In genomic region chr9:137028281-137029057, GRCh38 we compare ENCODE assay signal across 8 cellular contexts. TPM values are rescaled to one million over a fixed set of nuclear protein-coding genes. Genes with fewer than 3 reads are reported as not detected.
DNase-seq lines count a peak whose midpoint lies in the region; ATAC-seq and TF ChIP-seq lines count a peak whose summit lies in the region.

No MANE protein-coding gene starts in this region.

- TF ChIP-seq CTCF in GM06990 (IDR thresholded peaks at IDR 0.05; ENCODE audit: insufficient read depth, low read length, poor library complexity, severe bottlenecking), result peak; percentile 65

- no peaks in the 10 kb centered on the region for H3K27me3 Mint-ChIP-seq in activated T-cell treated with anti-CD3 and anti-CD28 coated beads, Interleukin-2, amount 50 U/mL, for 4 hours (ENCODE audit: low read depth)
- H3K27me3 Mint-ChIP-seq in naive thymus-derived CD4-positive, alpha-beta T cell, result peaks cover 0 to 11% (median 0%) of the 10 kb centered on the region in 5 donors

- H3K36me3 Mint-ChIP-seq in activated T-cell treated with anti-CD3 and anti-CD28 coated beads, Interleukin-2, amount 50 U/mL, for 4 hours (ENCODE audit: insufficient read depth), result no peaks in the 10 kb centered on the region
- no peaks in the 10 kb centered on the region for H3K36me3 Mint-ChIP-seq in naive thymus-derived CD4-positive, alpha-beta T cell

- peak; percentile 70 for DNase-seq in GM06990 (ENCODE audit: extremely low read depth, insufficient read length)
- peak; percentile 68 for DNase-seq in NOMO-1 treated with dmso at 0.1 percent for 144 hours (lab: John Stamatoyannopoulos, UW; ENCODE audit: unreplicated experiment)
- DNase-seq in activated T-cell treated with anti-CD3 and anti-CD28 coated beads, Interleukin-2, amount 50 U/mL, for 4 hours, result peak; percentile 56
- peak; percentile 21 for DNase-seq in fibroblast of gingiva (ENCODE audit: low read depth)
- DNase-seq in naive thymus-derived CD4-positive, alpha-beta T cell, result peak; percentile 31 to 86 (median 58)
- DNase-seq in foreskin melanocyte, result no peak

- peak overlapping the region; percentile 55 for H3K4me3 ChIP-seq in GM06990 (replicated peaks; ENCODE audit: low read depth, low read length)
- peak overlapping the region; percentile 69 for H3K4me3 ChIP-seq in naive thymus-derived CD4-positive, alpha-beta T cell (ENCODE audit: low read length)
- peak overlapping the region; percentile 71 to 77 for H3K4me3 ChIP-seq in stomach smooth muscle (ENCODE audit: low read length in 2 of 2)

- H3K36me3 ChIP-seq in GM06990 (ENCODE audit: control insufficient read depth, insufficient read depth, low read length), result no peaks in the 10 kb centered on the region
- H3K36me3 ChIP-seq in naive thymus-derived CD4-positive, alpha-beta T cell (ENCODE audit: control insufficient read depth in 2 of 3, insufficient read depth in 3 of 3, low read length in 3 of 3), result no peaks in the 10 kb centered on the region
- no peaks in the 10 kb centered on the region for H3K36me3 ChIP-seq in stomach smooth muscle (ENCODE audit: control insufficient read depth in 2 of 2, insufficient read depth in 2 of 2, low read length in 2 of 2)

- peak overlapping the region; percentile 51 for H3K27ac ChIP-seq in naive thymus-derived CD4-positive, alpha-beta T cell (ENCODE audit: low read depth, low read length)
- no peak overlapping the region for H3K27ac ChIP-seq in stomach smooth muscle (ENCODE audit: low read length)

- H3K9me3 Mint-ChIP-seq in activated T-cell treated with anti-CD3 and anti-CD28 coated beads, Interleukin-2, amount 50 U/mL, for 4 hours, result no peaks in the 10 kb centered on the region
- H3K9me3 Mint-ChIP-seq in naive thymus-derived CD4-positive, alpha-beta T cell, result no peaks in the 10 kb centered on the region

- H3K27ac Mint-ChIP-seq in naive thymus-derived CD4-positive, alpha-beta T cell, result peak overlapping the region in 1 of 9 donors; percentile 42

- CTCF ChIA-PET in naive thymus-derived CD4-positive, alpha-beta T cell (lab: Charles Lee), result interaction anchor here (0.6 to 1.7 kb wide), 17 partner anchors 11 to 590 kb away, joined by 3 to 9 read pairs (median 4); partner anchors contain the start of genes CLIC3, MAN1B1 and PAXX

- H3K4me1 ChIP-seq in naive thymus-derived CD4-positive, alpha-beta T cell (ENCODE audit: control insufficient read depth in 2 of 2, insufficient read depth in 2 of 2, low read length in 2 of 2), result peaks cover 49 to 56% of the 10 kb centered on the region in 2 donors
- peaks cover 33% of the 10 kb centered on the region for H3K4me1 ChIP-seq in stomach smooth muscle (ENCODE audit: control insufficient read depth, insufficient read depth, low read length)

- H3K4me3 Mint-ChIP-seq in activated T-cell treated with anti-CD3 and anti-CD28 coated beads, Interleukin-2, amount 50 U/mL, for 4 hours, result peak overlapping the region; percentile 77
- H3K4me3 Mint-ChIP-seq in naive thymus-derived CD4-positive, alpha-beta T cell, result peak overlapping the region; percentile 71 to 85 (median 79)

- H3K27me3 ChIP-seq in GM06990 (replicated peaks; ENCODE audit: control insufficient read depth, insufficient read depth, low read length) (no peaks in the 10 kb centered on the region; the same call in 1 of the 2 replicates), stomach smooth muscle (ENCODE audit: control insufficient read depth in 1 of 2, insufficient read depth in 2 of 2, low read length in 2 of 2) (no peaks in the 10 kb centered on the region)
- no peaks in the 10 kb centered on the region for H3K27me3 ChIP-seq in naive thymus-derived CD4-positive, alpha-beta T cell (ENCODE audit: control insufficient read depth in 2 of 2, insufficient read depth in 2 of 2, low read length in 2 of 2)

- H3K9me3 ChIP-seq in naive thymus-derived CD4-positive, alpha-beta T cell (ENCODE audit: control insufficient read depth in 2 of 3, low read length in 3 of 3), result no peaks in the 10 kb centered on the region
- no peaks in the 10 kb centered on the region for H3K9me3 ChIP-seq in stomach smooth muscle (ENCODE audit: control insufficient read depth in 2 of 2, low read length in 2 of 2)

- intact Hi-C loops in naive thymus-derived CD4-positive, alpha-beta T cell (cut with micrococcal nuclease), result loop anchor here (1.0 to 2.0 kb wide), 3 partner anchors 36 to 208 kb away; partner anchors contain the start of genes PAXX (in 1 of the 2) and SAPCD2 (in 1 of the 2)

- H3K4me1 Mint-ChIP-seq in activated T-cell treated with anti-CD3 and anti-CD28 coated beads, Interleukin-2, amount 50 U/mL, for 4 hours (ENCODE audit: low read depth), result peaks cover 43% of the 10 kb centered on the region
- H3K4me1 Mint-ChIP-seq in naive thymus-derived CD4-positive, alpha-beta T cell, result peaks cover 13 to 36% (median 32%) of the 10 kb centered on the region in 7 donors

- peak overlapping the region; percentile 13 to 64 for H3K9ac ChIP-seq in stomach smooth muscle (ENCODE audit: low read length in 2 of 2)

- POLR2A ChIA-PET in naive thymus-derived CD4-positive, alpha-beta T cell (lab: Charles Lee), result no interaction called here

- ATAC-seq in HG03159 (IDR thresholded peaks at IDR 0.05; ENCODE audit: unreplicated experiment), result peak; percentile 53
- ATAC-seq in activated T-cell treated with anti-CD3 and anti-CD28 coated beads, Interleukin-2, amount 50 U/mL, for 4 hours, result peak; percentile 73 to 78
- ATAC-seq in naive thymus-derived CD4-positive, alpha-beta T cell, result peak; percentile 73

RNA-seq across cellular contexts. Expression of gene ABCA2, which starts 0.4 kb away (rescaled TPM):
- 10 to 100 TPM in 2 of 3 donors, 1 to 10 TPM in 1; 9.1 to 15.3 (median 14.3) TPM for total RNA-seq in activated T-cell treated with anti-CD3 and anti-CD28 coated beads, Interleukin-2, amount 50 U/mL, for 4 hours
- total RNA-seq in naive thymus-derived CD4-positive, alpha-beta T cell, result 100 to 1,000 TPM in 1 of 5 experiments, 10 to 100 TPM in 4; 18.4 to 112 (median 26.7) TPM
- 1 to 10 TPM; 1.8 to 2.5 TPM for polyA plus RNA-seq in naive thymus-derived CD4-positive, alpha-beta T cell

RNA-seq across cellular contexts. Expression of gene FUT7, which starts 3.4 kb away (rescaled TPM):
- total RNA-seq in activated T-cell treated with anti-CD3 and anti-CD28 coated beads, Interleukin-2, amount 50 U/mL, for 4 hours, result 1 to 10 TPM in 1 of 3 donors, under 1 TPM in 2; 0.74 to 2.4 (median 0.81) TPM
- 1 to 10 TPM in 1 of 5 experiments, under 1 TPM in 3, not detected in 1; 0.27 to 4.6 (median 0.50) TPM for total RNA-seq in naive thymus-derived CD4-positive, alpha-beta T cell
- polyA plus RNA-seq in naive thymus-derived CD4-positive, alpha-beta T cell, result under 1 TPM; 0.06 to 0.25 TPM

RNA-seq across cellular contexts. Expression of gene NPDC1, which starts 17.5 kb away (rescaled TPM):
- 10 to 100 TPM; 15.1 to 33.0 (median 23.2) TPM for total RNA-seq in activated T-cell treated with anti-CD3 and anti-CD28 coated beads, Interleukin-2, amount 50 U/mL, for 4 hours
- 10 to 100 TPM in 2 of 5 experiments, 1 to 10 TPM in 3; 2.3 to 37.5 (median 7.4) TPM for total RNA-seq in naive thymus-derived CD4-positive, alpha-beta T cell
- polyA plus RNA-seq in naive thymus-derived CD4-positive, alpha-beta T cell, result 1 to 10 TPM in 1 of 2 donors, under 1 TPM in 1; 0.36 to 1.2 TPM

RNA-seq across cellular contexts. Expression of gene ENTPD2, which starts 25.4 kb away (rescaled TPM):
- total RNA-seq in activated T-cell treated with anti-CD3 and anti-CD28 coated beads, Interleukin-2, amount 50 U/mL, for 4 hours, result under 1 TPM in 1 of 3 donors, not detected in 2; 0.34 TPM
- not detected for total RNA-seq in naive thymus-derived CD4-positive, alpha-beta T cell
- not detected for polyA plus RNA-seq in naive thymus-derived CD4-positive, alpha-beta T cell

RNA-seq across cellular contexts. Expression of gene CLIC3, which starts 32.1 kb away (rescaled TPM):
- total RNA-seq in activated T-cell treated with anti-CD3 and anti-CD28 coated beads, Interleukin-2, amount 50 U/mL, for 4 hours, result under 1 TPM in 2 of 3 donors, not detected in 1; 0.18 to 0.54 TPM
- total RNA-seq in naive thymus-derived CD4-positive, alpha-beta T cell, result 10 to 100 TPM in 1 of 5 experiments, 1 to 10 TPM in 1, under 1 TPM in 2, not detected in 1; 0.46 to 13.0 (median 1.4) TPM
- under 1 TPM; 0.31 to 0.77 TPM for polyA plus RNA-seq in naive thymus-derived CD4-positive, alpha-beta T cell
